ENCODE assay signal across 10 cellular contexts in genomic region chr1:192788184-192788583, GRCh38. TPM values are rescaled to one million over a fixed set of nuclear protein-coding genes. Genes with fewer than 3 reads are reported as not detected.
DNase-seq lines count a peak whose midpoint lies in the region; TF ChIP-seq lines count a peak whose summit lies in the region.
"Had no signal": no experiment of that assay in that cellular context is flagged by ENCODE, and none has a peak within 500 bp of the region (broad histone marks: within the 10 kb centered on the region; RNA-seq: fewer than 3 reads in every experiment).

No MANE protein-coding gene starts in this region.

- no peak for TF ChIP-seq CTCF in BE2C (IDR thresholded peaks at IDR 0.05; ENCODE audit: low read depth, low read length)

- CTCF ChIA-PET in activated CD4-positive, alpha-beta T cell treated with anti-CD3 and anti-CD28 coated beads, Interleukin-2, amount 10 ng/mL, durations not matched to agents 7 days and 5 days (lab: Charles Lee) = no interaction called here

- WGBS in mesodermal cell (ENCODE audit: insufficient coverage in 2 of 2), 2 experiments = 57 to 63% methylated on average over 7 of the region's 9 CpGs

- H3K36me3 Mint-ChIP-seq in activated CD4-positive, alpha-beta T cell treated with anti-CD3 and anti-CD28 coated beads, Interleukin-2, amount 10 ng/mL, durations not matched to agents 7 days and 5 days (ENCODE audit: low read depth) = no peaks in the 10 kb centered on the region

- H3K4me3 ChIP-seq in mesodermal cell (ENCODE audit: extremely low read depth, insufficient read depth, low read length, poor library complexity, severe bottlenecking) (no peak overlapping the region), BE2C (ENCODE audit: low read depth, low read length) (no peak overlapping the region)

- no peaks in the 10 kb centered on the region for H3K9me3 Mint-ChIP-seq in activated CD4-positive, alpha-beta T cell treated with anti-CD3 and anti-CD28 coated beads, Interleukin-2, amount 10 ng/mL, durations not matched to agents 7 days and 5 days

- H3K4me1 ChIP-seq in mesodermal cell (ENCODE audit: control insufficient read depth, insufficient read depth, low read length, poor library complexity, severe bottlenecking) (no peaks in the 10 kb centered on the region), BE2C (0 out of 2 replicates have a peak, but pooled peaks cover 4% of the 10 kb centered on the region)

- DNase-seq in AML-193 (lab: John Stamatoyannopoulos, UW) (peak; percentile 25 to 37), NCI-H460 (ENCODE audit: extremely low read depth, low read depth) (peak; percentile 89), dedifferentiated amniotic fluid mesenchymal stem cell (ENCODE audit: extremely low spot score) (peak; percentile 87), COLO668 (lab: John Stamatoyannopoulos, UW; ENCODE audit: unreplicated experiment) (no peak), BE2C (no peak), DMS153 (lab: John Stamatoyannopoulos, UW) (no peak)
- no peak for DNase-seq in activated CD4-positive, alpha-beta T cell treated with anti-CD3 and anti-CD28 coated beads, Interleukin-2, amount 10 ng/mL, durations not matched to agents 7 days and 5 days
- DNase-seq: DND-41, NCI-H2029 had no signal

- POLR2A ChIA-PET in activated CD4-positive, alpha-beta T cell treated with anti-CD3 and anti-CD28 coated beads, Interleukin-2, amount 10 ng/mL, durations not matched to agents 7 days and 5 days (lab: Charles Lee) = no interaction called here

- no peak overlapping the region for H3K27ac Mint-ChIP-seq in activated CD4-positive, alpha-beta T cell treated with anti-CD3 and anti-CD28 coated beads, Interleukin-2, amount 10 ng/mL, durations not matched to agents 7 days and 5 days

- no peaks in the 10 kb centered on the region for H3K27me3 Mint-ChIP-seq in activated CD4-positive, alpha-beta T cell treated with anti-CD3 and anti-CD28 coated beads, Interleukin-2, amount 10 ng/mL, durations not matched to agents 7 days and 5 days

- no peak overlapping the region for H3K4me3 Mint-ChIP-seq in activated CD4-positive, alpha-beta T cell treated with anti-CD3 and anti-CD28 coated beads, Interleukin-2, amount 10 ng/mL, durations not matched to agents 7 days and 5 days

- H3K27me3 ChIP-seq in BE2C = no peaks in the 10 kb centered on the region

- no peaks in the 10 kb centered on the region for H3K4me1 Mint-ChIP-seq in activated CD4-positive, alpha-beta T cell treated with anti-CD3 and anti-CD28 coated beads, Interleukin-2, amount 10 ng/mL, durations not matched to agents 7 days and 5 days

- H3K36me3 ChIP-seq in mesodermal cell (ENCODE audit: control insufficient read depth, insufficient read depth, low read length) (no peaks in the 10 kb centered on the region), BE2C (no peaks in the 10 kb centered on the region)

- no peaks in the 10 kb centered on the region for H3K9me3 ChIP-seq in mesodermal cell (ENCODE audit: control insufficient read depth, low read length)
- no peaks in the 10 kb centered on the region for H3K9me3 ChIP-seq in BE2C

- peak overlapping the region; percentile 62 for H3K27ac ChIP-seq in mesodermal cell (ENCODE audit: low read depth, low read length, severe bottlenecking)

RNA-seq across cellular contexts. Expression of gene RGS2, which starts 20.7 kb away (rescaled TPM):
- 1,186 and 1,197 TPM in 2 replicates for total RNA-seq in NCI-H460 (2014; rRNA removed; shearing (Covaris generic))
- polyA plus RNA-seq in NCI-H460 (2014; cell fraction: nucleus; rRNA removed) = 496 and 602 TPM in 2 replicates
- 54.4 TPM for polyA plus RNA-seq in mesodermal cell (2013, experiment 1 of 2)
- polyA plus RNA-seq in mesodermal cell (2013, experiment 2 of 2) = 63.5 TPM
- polyA plus RNA-seq in BE2C (2012; ENCODE audit: insufficient read depth, insufficient read length, low read depth) = 14.9 TPM
- total RNA-seq in activated CD4-positive, alpha-beta T cell treated with anti-CD3 and anti-CD28 coated beads, Interleukin-2, amount 10 ng/mL, durations not matched to agents 7 days and 5 days = 1 to 10 TPM; 3.4 TPM

Comparison
In these comparisons a context has a peak if more than half of its experiments do, and no peak if none do; other contexts are left out.
1. DNase-seq: peak in AML-193 (2 of 2), NCI-H460 (single experiment) and dedifferentiated amniotic fluid mesenchymal stem cell (single experiment); none in COLO668 (single experiment), BE2C (single experiment), activated CD4-positive, alpha-beta T cell treated with anti-CD3 and anti-CD28 coated beads, Interleukin-2, amount 10 ng/mL, durations not matched to agents 7 days and 5 days (single experiment) and DMS153 (single experiment).
2. RNA of gene RGS2, which starts 20.7 kb away (total RNA-seq): 1,186 to 1,197 TPM in NCI-H460; 3.4 TPM in activated CD4-positive, alpha-beta T cell treated with anti-CD3 and anti-CD28 coated beads, Interleukin-2, amount 10 ng/mL, durations not matched to agents 7 days and 5 days; every median in the first group is over 100 times any median in the second.